Comparison of ENCODE assay signal across 1 cellular context in the genomic region with DNA sequence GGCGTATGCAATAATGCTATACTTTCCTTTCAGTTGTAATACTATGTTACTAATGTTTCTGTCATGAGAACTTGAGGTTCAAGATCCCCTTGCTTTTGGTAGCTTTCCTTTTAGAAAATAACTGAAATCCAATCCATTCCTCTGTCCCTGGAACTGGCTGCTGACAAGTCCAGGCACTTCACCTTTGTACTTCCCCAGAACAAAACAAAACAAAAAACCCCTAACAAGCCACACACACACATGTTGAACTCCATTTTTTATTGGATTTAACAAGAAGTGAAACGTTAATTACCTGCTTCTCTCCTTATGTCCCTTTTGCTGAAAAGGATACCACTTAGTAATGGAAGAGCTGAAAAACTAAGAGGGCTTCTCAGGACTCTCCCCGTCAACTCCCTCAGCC.
TF ChIP-seq lines count a peak whose summit lies in the region.

No MANE protein-coding gene starts in this region.

TF ChIP-seq in SK-N-SH, 30 proteins besides CTCF, POLR2A, EP300 and RAD21 (continued from another document):
- TF ChIP-seq, protein P1, sequence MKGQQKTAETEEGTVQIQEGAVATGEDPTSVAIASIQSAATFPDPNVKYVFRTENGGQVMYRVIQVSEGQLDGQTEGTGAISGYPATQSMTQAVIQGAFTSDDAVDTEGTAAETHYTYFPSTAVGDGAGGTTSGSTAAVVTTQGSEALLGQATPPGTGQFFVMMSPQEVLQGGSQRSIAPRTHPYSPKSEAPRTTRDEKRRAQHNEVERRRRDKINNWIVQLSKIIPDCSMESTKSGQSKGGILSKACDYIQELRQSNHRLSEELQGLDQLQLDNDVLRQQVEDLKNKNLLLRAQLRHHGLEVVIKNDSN (IDR thresholded peaks at IDR 0.05; ENCODE audit: borderline replicate concordance, low read depth) = no peak
- TF ChIP-seq EZH2phosphoT487 (IDR thresholded peaks at IDR 0.05; ENCODE audit: borderline replicate concordance, low read depth) = no peak
- TF ChIP-seq FOXM1 (IDR thresholded peaks at IDR 0.05; ENCODE audit: low read depth) = no peak
- no peak for TF ChIP-seq FOXJ3 (CRISPR knock-in tag; IDR thresholded peaks at IDR 0.05)
- no peak for TF ChIP-seq TAF1 (IDR thresholded peaks at IDR 0.05; ENCODE audit: borderline replicate concordance, low read depth, low read length)
- no peak for TF ChIP-seq JUND (IDR thresholded peaks at IDR 0.05)
- no peak for TF ChIP-seq FOSL2 (IDR thresholded peaks at IDR 0.05; ENCODE audit: borderline replicate concordance, low read depth)
